Comparison of ENCODE assay signal across 17 cellular contexts in the genomic region with DNA sequence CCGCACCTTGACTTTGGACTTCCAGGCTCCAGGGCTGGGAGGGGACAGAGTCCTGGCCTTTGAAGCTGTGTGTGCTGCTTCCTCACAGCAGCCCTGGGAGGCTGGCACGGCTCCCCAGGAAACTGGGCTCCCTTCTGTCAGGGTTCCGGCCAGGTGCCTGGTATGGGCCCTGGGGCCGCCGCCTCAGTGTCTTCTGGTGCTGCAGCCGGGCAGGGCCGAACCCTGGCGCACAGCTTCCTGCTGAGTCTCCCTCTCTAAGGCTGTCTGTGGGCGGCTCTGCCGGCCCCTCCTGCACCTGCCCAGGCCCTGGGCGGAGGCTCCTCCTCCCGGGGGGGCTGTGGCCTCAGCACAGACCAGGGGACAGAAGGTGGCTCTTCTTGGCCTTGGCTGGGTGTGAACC. TPM values are rescaled to one million over a fixed set of nuclear protein-coding genes. Genes with fewer than 3 reads are reported as not detected.
DNase-seq lines count a peak whose midpoint lies in the region; ATAC-seq and TF ChIP-seq lines count a peak whose summit lies in the region.
"Had no signal": no experiment of that assay in that cellular context is flagged by ENCODE, and none has a peak within 500 bp of the region (broad histone marks: within the 10 kb centered on the region; RNA-seq: fewer than 3 reads in every experiment).

No MANE protein-coding gene starts in this region.

- H3K27me3 ChIP-seq in suprapubic skin = no peaks in the 10 kb centered on the region

- H3K4me1 Mint-ChIP-seq in activated CD8-positive, alpha-beta T cell treated with anti-CD3 and anti-CD28 coated beads for 36 hours (ENCODE audit: low read depth) = peaks cover 25% of the 10 kb centered on the region
- H3K4me1 Mint-ChIP-seq in activated CD8-positive, alpha-beta T cell treated with anti-CD3 and anti-CD28 coated beads, Interleukin-2, amount 10 ng/mL, durations not matched to agents 7 days and 5 days (ENCODE audit: low read depth) = peaks cover 20% of the 10 kb centered on the region
- peaks cover 29 to 34% of the 10 kb centered on the region in 2 donors for H3K4me1 Mint-ChIP-seq in immature natural killer cell

- DNase-seq in activated CD8-positive, alpha-beta T cell treated with anti-CD3 and anti-CD28 coated beads for 36 hours = peak; percentile 17
- DNase-seq in activated CD8-positive, alpha-beta T cell treated with anti-CD3 and anti-CD28 coated beads, Interleukin-2, amount 10 ng/mL, durations not matched to agents 7 days and 5 days = no peak
- DNase-seq in NCI-H69 (lab: John Stamatoyannopoulos, UW) = peak; percentile 46
- DNase-seq in immature natural killer cell = peak; percentile 25 to 46 (median 37)
- no peak for DNase-seq in suprapubic skin (ENCODE audit: low spot score in 2 of 2)
- DNase-seq in NCI-H128 (lab: John Stamatoyannopoulos, UW; ENCODE audit: unreplicated experiment) = no peak
- DNase-seq in NCI-H1105 (lab: John Stamatoyannopoulos, UW) = no peak
- no peak for DNase-seq in Ammon's horn (ENCODE audit: low spot score)
- DNase-seq: activated T-cell treated with anti-CD3 and anti-CD28 coated beads, Interleukin-2, amount 50 U/mL, for 48 hours; cerebellar nuclear complex; EL; foreskin fibroblast; IMR-90; left cardiac atrium; NCI-H345 had no signal

- 57% methylated on average over 3 of the region's 12 CpGs for WGBS in suprapubic skin

- H3K36me3 ChIP-seq in suprapubic skin = peaks cover 34% of the 10 kb centered on the region

- no peak for ATAC-seq in activated CD8-positive, alpha-beta T cell treated with anti-CD3 and anti-CD28 coated beads for 36 hours
- ATAC-seq in activated CD8-positive, alpha-beta T cell treated with anti-CD3 and anti-CD28 coated beads, Interleukin-2, amount 10 ng/mL, durations not matched to agents 7 days and 5 days = no peak
- ATAC-seq: left cardiac atrium, Right ventricle myocardium inferior had no signal

- peaks cover 13% of the 10 kb centered on the region for H3K36me3 Mint-ChIP-seq in activated CD8-positive, alpha-beta T cell treated with anti-CD3 and anti-CD28 coated beads for 36 hours (ENCODE audit: low read depth)
- peaks cover 13% of the 10 kb centered on the region for H3K36me3 Mint-ChIP-seq in activated CD8-positive, alpha-beta T cell treated with anti-CD3 and anti-CD28 coated beads, Interleukin-2, amount 10 ng/mL, durations not matched to agents 7 days and 5 days (ENCODE audit: low read depth)
- no peaks in the 10 kb centered on the region for H3K36me3 Mint-ChIP-seq in immature natural killer cell

- no peak for TF ChIP-seq CTCF in activated CD8-positive, alpha-beta T cell treated with anti-CD3 and anti-CD28 coated beads for 36 hours (IDR thresholded peaks at IDR 0.05)
- TF ChIP-seq CTCF in suprapubic skin (IDR thresholded peaks at IDR 0.05) = no peak

- H3K27ac ChIP-seq in suprapubic skin = peak overlapping the region; percentile 57
- H3K27ac ChIP-seq: parathyroid adenoma had no signal

- no peaks in the 10 kb centered on the region for H3K27me3 Mint-ChIP-seq in activated CD8-positive, alpha-beta T cell treated with anti-CD3 and anti-CD28 coated beads for 36 hours
- H3K27me3 Mint-ChIP-seq in activated CD8-positive, alpha-beta T cell treated with anti-CD3 and anti-CD28 coated beads, Interleukin-2, amount 10 ng/mL, durations not matched to agents 7 days and 5 days (ENCODE audit: low read depth) = no peaks in the 10 kb centered on the region
- H3K27me3 Mint-ChIP-seq in immature natural killer cell (ENCODE audit: low read depth in 3 of 3) = peaks cover 12 to 15% (median 13%) of the 10 kb centered on the region in 3 donors

- H3K9me3 Mint-ChIP-seq in activated CD8-positive, alpha-beta T cell treated with anti-CD3 and anti-CD28 coated beads for 36 hours = no peaks in the 10 kb centered on the region
- no peaks in the 10 kb centered on the region for H3K9me3 Mint-ChIP-seq in activated CD8-positive, alpha-beta T cell treated with anti-CD3 and anti-CD28 coated beads, Interleukin-2, amount 10 ng/mL, durations not matched to agents 7 days and 5 days (ENCODE audit: insufficient read depth)
- H3K9me3 Mint-ChIP-seq in immature natural killer cell = peaks cover 0 to 1% (median 0%) of the 10 kb centered on the region in 6 donors

- H3K27ac Mint-ChIP-seq in activated CD8-positive, alpha-beta T cell treated with anti-CD3 and anti-CD28 coated beads for 36 hours = peak overlapping the region; percentile 79
- no peak overlapping the region for H3K27ac Mint-ChIP-seq in activated CD8-positive, alpha-beta T cell treated with anti-CD3 and anti-CD28 coated beads, Interleukin-2, amount 10 ng/mL, durations not matched to agents 7 days and 5 days
- peak overlapping the region in 4 of 6 donors; percentile 74 to 86 (median 82) for H3K27ac Mint-ChIP-seq in immature natural killer cell

- intact Hi-C loops in activated CD8-positive, alpha-beta T cell treated with anti-CD3 and anti-CD28 coated beads for 36 hours (cut with micrococcal nuclease) = loop anchor here (10.0 kb wide), 1 partner anchor 49 kb away; no protein-coding TSS in a partner anchor

- CTCF ChIA-PET in activated CD8-positive, alpha-beta T cell treated with anti-CD3 and anti-CD28 coated beads for 36 hours (lab: Charles Lee) = no interaction called here
- CTCF ChIA-PET in activated CD8-positive, alpha-beta T cell treated with anti-CD3 and anti-CD28 coated beads, Interleukin-2, amount 10 ng/mL, durations not matched to agents 7 days and 5 days (lab: Charles Lee) = no interaction called here

- no peak for TF ChIP-seq EP300 in suprapubic skin (IDR thresholded peaks at IDR 0.05)

- H3K9me3 ChIP-seq in suprapubic skin = no peaks in the 10 kb centered on the region

- POLR2A ChIA-PET in activated CD8-positive, alpha-beta T cell treated with anti-CD3 and anti-CD28 coated beads for 36 hours (lab: Charles Lee) = interaction anchor here (1.6 kb wide), 1 partner anchor 19 kb away, joined by 3 read pairs; no protein-coding TSS in a partner anchor
- POLR2A ChIA-PET in activated CD8-positive, alpha-beta T cell treated with anti-CD3 and anti-CD28 coated beads, Interleukin-2, amount 10 ng/mL, durations not matched to agents 7 days and 5 days (lab: Charles Lee) = no interaction called here

- peaks cover 48% of the 10 kb centered on the region for H3K4me1 ChIP-seq in suprapubic skin
- H3K4me1 ChIP-seq: parathyroid adenoma had no signal

- no peak overlapping the region for H3K4me3 Mint-ChIP-seq in activated CD8-positive, alpha-beta T cell treated with anti-CD3 and anti-CD28 coated beads for 36 hours
- H3K4me3 Mint-ChIP-seq in activated CD8-positive, alpha-beta T cell treated with anti-CD3 and anti-CD28 coated beads, Interleukin-2, amount 10 ng/mL, durations not matched to agents 7 days and 5 days = no peak overlapping the region
- H3K4me3 Mint-ChIP-seq in immature natural killer cell = peak overlapping the region in 1 of 5 donors; percentile 53

- no peak overlapping the region for H3K4me3 ChIP-seq in suprapubic skin

- no peak for TF ChIP-seq POLR2A in suprapubic skin (IDR thresholded peaks at IDR 0.05)

RNA-seq across cellular contexts. Expression of a gene that starts 32.4 kb away (rescaled TPM):
- total RNA-seq in activated CD8-positive, alpha-beta T cell treated with anti-CD3 and anti-CD28 coated beads for 36 hours = 100 to 1,000 TPM; 224 to 232 TPM
- 100 to 1,000 TPM; 174 to 177 TPM for total RNA-seq in activated CD8-positive, alpha-beta T cell treated with anti-CD3 and anti-CD28 coated beads, Interleukin-2, amount 10 ng/mL, durations not matched to agents 7 days and 5 days
- polyA plus RNA-seq in immature natural killer cell = 100 to 1,000 TPM; 225 to 320 (median 280) TPM
- total RNA-seq in suprapubic skin = 100 to 1,000 TPM; 267 to 359 (median 344) TPM

RNA-seq across cellular contexts. Expression of a gene that starts 37.9 kb away (rescaled TPM):
- 10 to 100 TPM; 41.7 to 42.0 TPM for total RNA-seq in activated CD8-positive, alpha-beta T cell treated with anti-CD3 and anti-CD28 coated beads for 36 hours
- total RNA-seq in activated CD8-positive, alpha-beta T cell treated with anti-CD3 and anti-CD28 coated beads, Interleukin-2, amount 10 ng/mL, durations not matched to agents 7 days and 5 days = 10 to 100 TPM; 58.6 to 70.5 TPM
- 1 to 10 TPM in 1 of 3 donors, under 1 TPM in 2; 0.27 to 3.4 (median 0.89) TPM for polyA plus RNA-seq in immature natural killer cell
- 10 to 100 TPM; 36.7 to 58.9 (median 45.5) TPM for total RNA-seq in suprapubic skin

RNA-seq across cellular contexts. Expression of a gene that starts 41.0 kb away (rescaled TPM):
- 100 to 1,000 TPM; 271 to 282 TPM for total RNA-seq in activated CD8-positive, alpha-beta T cell treated with anti-CD3 and anti-CD28 coated beads for 36 hours
- 100 to 1,000 TPM; 176 to 177 TPM for total RNA-seq in activated CD8-positive, alpha-beta T cell treated with anti-CD3 and anti-CD28 coated beads, Interleukin-2, amount 10 ng/mL, durations not matched to agents 7 days and 5 days
- polyA plus RNA-seq in immature natural killer cell = 100 to 1,000 TPM; 182 to 288 (median 237) TPM
- 100 to 1,000 TPM in 3 of 4 donors, 10 to 100 TPM in 1; 84.1 to 142 (median 111) TPM for total RNA-seq in suprapubic skin

Comparison
In these comparisons a context has a peak if more than half of its experiments do, and no peak if none do; other contexts are left out.
1. DNase-seq: peak in activated CD8-positive, alpha-beta T cell treated with anti-CD3 and anti-CD28 coated beads for 36 hours (single experiment), NCI-H69 (single experiment) and immature natural killer cell (3 of 3); none in activated CD8-positive, alpha-beta T cell treated with anti-CD3 and anti-CD28 coated beads, Interleukin-2, amount 10 ng/mL, durations not matched to agents 7 days and 5 days (single experiment), suprapubic skin (0 of 2), NCI-H128 (single experiment), NCI-H1105 (single experiment) and Ammon's horn (single experiment).